In the genomic region with DNA sequence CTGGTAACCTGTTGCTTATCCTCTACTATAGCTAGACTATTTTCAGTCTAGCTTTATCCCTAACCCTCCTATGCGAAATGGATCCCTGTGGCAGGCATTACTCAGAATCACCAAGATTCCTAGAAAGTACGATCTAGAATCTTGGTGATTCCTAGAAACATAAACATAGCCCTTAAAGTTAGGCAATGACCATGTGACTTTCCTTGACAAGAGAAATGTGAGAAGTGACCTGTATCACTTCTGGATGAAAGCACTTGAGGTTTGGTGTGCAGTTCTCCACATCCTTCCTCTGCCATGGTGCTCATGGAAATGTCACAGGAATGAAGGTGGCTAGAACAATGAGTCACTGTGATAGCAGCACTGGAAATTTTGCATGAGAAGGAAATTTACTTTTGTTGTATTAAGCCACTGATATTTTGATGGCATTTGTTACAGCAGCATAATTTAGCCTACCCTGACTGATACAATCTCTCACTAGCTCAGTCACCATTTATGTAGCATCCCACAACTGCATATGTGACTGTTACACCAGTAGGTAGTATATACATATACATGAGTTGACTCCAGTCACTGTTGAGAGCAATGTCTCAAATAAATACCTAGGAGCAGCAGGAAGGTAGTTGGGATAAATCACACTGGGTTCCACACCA, we compare ENCODE assay signal across 30 cellular contexts.
"Had no signal": no experiment of that assay in that cellular context is flagged by ENCODE, and none has a peak within 500 bp of the region (broad histone marks: within the 10 kb centered on the region; RNA-seq: fewer than 3 reads in every experiment).

No MANE protein-coding gene starts in this region.

- H3K9me3 ChIP-seq: gastroesophageal sphincter, lower lobe of right lung, uterus had no signal

- H3K27me3 ChIP-seq: gastroesophageal sphincter, uterus had no signal

- DNase-seq: activated CD4-positive, alpha-beta memory T cell treated with anti-CD3 and anti-CD28 coated beads for 36 hours; activated CD4-positive, alpha-beta T cell treated with anti-CD3 and anti-CD28 coated beads, Interleukin-2, amount 10 ng/mL, durations not matched to agents 24 days and 14 days; activated CD4-positive, CD25-positive, alpha-beta regulatory T cell treated with anti-CD3 and anti-CD28 coated beads, Interleukin-2, amount 50 U/mL, for 72 hours; activated CD8-positive, alpha-beta memory T cell treated with anti-CD3 and anti-CD28 coated beads, Interleukin-2, amount 50 U/mL, for 4 hours; activated effector memory CD4-positive, alpha-beta T cell treated with anti-CD3 and anti-CD28 coated beads, Interleukin-2, amount 50 U/mL, for 16 hours; activated naive CD4-positive, alpha-beta T cell treated with anti-CD3 and anti-CD28 coated beads for 36 hours; activated naive CD8-positive, alpha-beta T cell treated with anti-CD3 and anti-CD28 coated beads, Interleukin-2, amount 10 ng/mL, durations not matched to agents 7 days and 5 days; activated T-cell treated with anti-CD3 and anti-CD28 coated beads, Interleukin-2, amount 50 U/mL, for 1 hour; amniotic stem cell; caudate nucleus; cortex of kidney; effector memory CD8-positive, alpha-beta T cell; erythroblast; head of caudate nucleus; hypothalamus; immature natural killer cell; lower lobe of right lung; mesendoderm; natural killer cell; posterior cingulate gyrus; small intestine; stimulated activated CD4-positive, alpha-beta T cell treated with anti-CD3 and anti-CD28 coated beads, Interleukin-4, amount 100 ng/mL, for 24 hours; stimulated activated naive CD8-positive, alpha-beta T cell treated with anti-CD3 and anti-CD28 coated beads, Interleukin-15, amount 100 ng/mL, for 72 hours; substantia nigra; T-helper 9 cell; uterus had no signal

- H3K4me3 ChIP-seq: gastroesophageal sphincter, lower lobe of right lung, uterus had no signal

- ATAC-seq: effector memory CD8-positive, alpha-beta T cell; gastroesophageal sphincter; left lobe of liver; lower lobe of right lung; natural killer cell; sciatic nerve; stimulated activated memory B cell treated with anti-CD40 and anti-IgM and Interleukin-4, amounts not matched to agents 10 μg/mL and 1 μg/mL and 100 μg/mL, for 72 hours; stimulated activated naive CD8-positive, alpha-beta T cell treated with anti-CD3 and anti-CD28 coated beads, Interleukin-15, amount 100 ng/mL, for 72 hours had no signal

- H3K4me1 ChIP-seq: uterus had no signal

- H3K36me3 ChIP-seq: gastroesophageal sphincter, lower lobe of right lung, uterus had no signal

- H3K27ac ChIP-seq: gastroesophageal sphincter, lower lobe of right lung, uterus had no signal

- FAIRE-seq: small intestine had no signal
